Comparison of ENCODE assay signal across 20 cellular contexts in genomic region chr20:10509411-10509810, GRCh38.
A peak's percentile ranks its signal among the peaks of the same experiment; 100 is the strongest.
DNase-seq lines count a peak whose midpoint lies in the region; ATAC-seq and TF ChIP-seq lines count a peak whose summit lies in the region.
"Had no signal": no experiment of that assay in that cellular context is flagged by ENCODE, and none has a peak within 500 bp of the region (broad histone marks: within the 10 kb centered on the region; RNA-seq: fewer than 3 reads in every experiment).

No MANE protein-coding gene starts in this region.

- H2BK12ac ChIP-seq in mesenchymal stem cell (ENCODE audit: low read length in 2 of 2), result peak overlapping the region; percentile 12 to 29

- H2AK5ac ChIP-seq in mesenchymal stem cell (ENCODE audit: low read length, severe bottlenecking), result peak overlapping the region; percentile 15

- no peak for TF ChIP-seq POLR2A in stomach (IDR thresholded peaks at IDR 0.05)

- H3K9me3 ChIP-seq in GM23248 (ENCODE audit: low read depth), result no peaks in the 10 kb centered on the region
- no peaks in the 10 kb centered on the region for H3K9me3 ChIP-seq in mesenchymal stem cell (ENCODE audit: control insufficient read depth, low read length)
- H3K9me3 ChIP-seq in stomach, result no peaks in the 10 kb centered on the region
- H3K9me3 ChIP-seq: Caco-2, esophagus muscularis mucosa, MG63, SJCRH30 had no signal

- no peak overlapping the region for H3K4me3 ChIP-seq in GM23248
- H3K4me3 ChIP-seq in mesenchymal stem cell (ENCODE audit: insufficient read depth in 1 of 2, low read depth in 1 of 2, low read length in 2 of 2), result no peak overlapping the region
- no peak overlapping the region for H3K4me3 ChIP-seq in stomach
- H3K4me3 ChIP-seq: esophagus muscularis mucosa, MG63, SJCRH30 had no signal

- H3K18ac ChIP-seq in mesenchymal stem cell (ENCODE audit: low read depth in 1 of 2, low read length in 2 of 2), result peak overlapping the region; percentile 7 to 87

- H4K8ac ChIP-seq in mesenchymal stem cell (ENCODE audit: low read length), result no peak overlapping the region

- H3K4me2 ChIP-seq in GM23248 (ENCODE audit: unreplicated experiment), result no peak overlapping the region
- no peak overlapping the region for H3K4me2 ChIP-seq in mesenchymal stem cell (ENCODE audit: low read length, poor library complexity, severe bottlenecking)

- H3K9me2 ChIP-seq in GM23248 (ENCODE audit: insufficient read depth), result no peaks in the 10 kb centered on the region

- no peak overlapping the region for H3K9ac ChIP-seq in GM23248
- H3K9ac ChIP-seq in mesenchymal stem cell (ENCODE audit: low read length), result peak overlapping the region; percentile 55

- TF ChIP-seq CTCF in stomach (IDR thresholded peaks at IDR 0.05), result no peak

- no peak overlapping the region for H2AFZ ChIP-seq in GM23248
- H2AFZ ChIP-seq in mesenchymal stem cell (ENCODE audit: low read depth, low read length), result no peak overlapping the region

- no peak overlapping the region for H2BK5ac ChIP-seq in mesenchymal stem cell (ENCODE audit: low read depth, low read length, poor library complexity, severe bottlenecking)

- H3K79me1 ChIP-seq in mesenchymal stem cell (replicated peaks; ENCODE audit: low read length, poor library complexity, severe bottlenecking), result peaks cover 12% of the 10 kb centered on the region

- WGBS in GM23248 (ENCODE audit: low coverage in 1 of 2, low lambda C conversion rate in 2 of 2, missing lambda C conversion rate in 2 of 2), 2 experiments, result 96 to 98% methylated on average over 6 of the region's 6 CpGs
- WGBS in mesenchymal stem cell, result 78% methylated on average over 6 of the region's 6 CpGs
- WGBS in stomach, 5 donors, result 83 to 97% (median 91%) methylated on average over 6 of the region's 6 CpGs

- no peaks in the 10 kb centered on the region for H3K27me3 ChIP-seq in GM23248 (replicated peaks; ENCODE audit: insufficient read depth)
- no peaks in the 10 kb centered on the region for H3K27me3 ChIP-seq in mesenchymal stem cell (ENCODE audit: control insufficient read depth in 1 of 2, insufficient read depth in 1 of 2, low read length in 2 of 2)
- no peaks in the 10 kb centered on the region for H3K27me3 ChIP-seq in stomach
- H3K27me3 ChIP-seq: esophagus muscularis mucosa, MG63, SJCRH30 had no signal

- peaks cover 29% of the 10 kb centered on the region for H3F3A ChIP-seq in GM23248 (ENCODE audit: insufficient read depth)

- H3K23ac ChIP-seq in mesenchymal stem cell (ENCODE audit: low read length in 2 of 2), result no peak overlapping the region

- no peak for TF ChIP-seq EP300 in stomach (IDR thresholded peaks at IDR 0.05)

- intact Hi-C loops in stomach (cut with DNase I; ENCODE audit: low total_unique reads), result no loop called here

- ATAC-seq in HG02852 (IDR thresholded peaks at IDR 0.05; ENCODE audit: unreplicated experiment) (no peak), esophagus mucosa (no peak)
- ATAC-seq: left lobe of liver had no signal

- peak overlapping the region; percentile 4 for H2BK120ac ChIP-seq in mesenchymal stem cell (ENCODE audit: low read depth, low read length)

- peak overlapping the region in 1 of 2 experiments; percentile 24 for H3K4ac ChIP-seq in mesenchymal stem cell (ENCODE audit: low read depth in 1 of 2, low read length in 2 of 2)

- H4K91ac ChIP-seq in mesenchymal stem cell (ENCODE audit: low read length), result no peak overlapping the region

- H4K20me1 ChIP-seq in GM23248 (ENCODE audit: insufficient read depth), result no peaks in the 10 kb centered on the region

- H3K27ac ChIP-seq in GM23248 (peak overlapping the region; percentile 44; the same call in 1 of the 2 replicates), mesenchymal stem cell (ENCODE audit: low read length, poor library complexity, severe bottlenecking) (no peak overlapping the region), stomach (peak overlapping the region in 4 of 5 donors; percentile 62 to 82 (median 78))
- H3K27ac ChIP-seq: SJCRH30 had no signal

- no peaks in the 10 kb centered on the region for H3K36me3 ChIP-seq in GM23248 (ENCODE audit: low read depth)
- no peaks in the 10 kb centered on the region for H3K36me3 ChIP-seq in mesenchymal stem cell (ENCODE audit: control insufficient read depth in 1 of 2, insufficient read depth in 2 of 2, low read depth in 1 of 2, low read length in 2 of 2)
- H3K36me3 ChIP-seq in stomach, result no peaks in the 10 kb centered on the region
- H3K36me3 ChIP-seq: esophagus muscularis mucosa, MG63, SJCRH30 had no signal

- DNase-seq in GM23248 (no peak), amniotic epithelial cell (ENCODE audit: low read depth) (peak; percentile 85), mesenchymal stem cell (peak; percentile 56), stomach (no peak), NCI-H187 treated with DMSO at 0.1 percent for 48 hours (lab: John Stamatoyannopoulos, UW) (no peak)
- no peak for DNase-seq in activated effector memory CD4-positive, alpha-beta T cell treated with Interleukin-2 at 50 U/mL for 16 hours
- DNase-seq: activated CD4-positive, alpha-beta T cell treated with anti-CD3 and anti-CD28 coated beads, Interleukin-2, amount 50 U/mL, for 48 hours; aorta; Caco-2; H7; MG63; naive B cell; NCI-H1930; NCI-H524; retina; SJCRH30 had no signal

- in situ Hi-C loops in GM23248 (cut with MboI), result no loop called here

- no peaks in the 10 kb centered on the region for H3K79me2 ChIP-seq in GM23248 (ENCODE audit: insufficient read depth)

- H3K4me1 ChIP-seq in GM23248 (ENCODE audit: insufficient read depth) (peaks cover 37% of the 10 kb centered on the region), mesenchymal stem cell (ENCODE audit: control insufficient read depth, insufficient read depth, low read depth, low read length) (peaks cover 13% of the 10 kb centered on the region), stomach (peaks cover 28 to 77% (median 61%) of the 10 kb centered on the region in 4 donors)

- H2BK15ac ChIP-seq in mesenchymal stem cell (ENCODE audit: low read depth, poor library complexity, severe bottlenecking), result no peak overlapping the region

- no peak overlapping the region for H3K14ac ChIP-seq in mesenchymal stem cell (ENCODE audit: low read length in 2 of 2)

Comparison
In these comparisons a context has a peak if more than half of its experiments do, and no peak if none do; other contexts are left out.
1. DNase-seq: peak in amniotic epithelial cell (single experiment) and mesenchymal stem cell (single experiment); none in GM23248 (single experiment), stomach (single experiment), activated effector memory CD4-positive, alpha-beta T cell treated with Interleukin-2 at 50 U/mL for 16 hours (single experiment) and NCI-H187 treated with DMSO at 0.1 percent for 48 hours (single experiment).